1 cellular context compared by ENCODE assay signal in genomic region chr9:133558191-133559126, GRCh38.
A peak's percentile ranks its signal among the peaks of the same experiment; 100 is the strongest.
TF ChIP-seq lines count a peak whose summit lies in the region.

No MANE protein-coding gene starts in this region.

TF ChIP-seq in HepG2, 621 proteins besides CTCF, POLR2A, EP300 and RAD21 (continues in another document):
- TF ChIP-seq PATZ1 (CRISPR knock-in tag; IDR thresholded peaks at IDR 0.05): peak; percentile 39; the same call in 1 of the 2 replicates
- TF ChIP-seq NFE2L2 (IDR thresholded peaks at IDR 0.05; ENCODE audit: low read length): no peak
- TF ChIP-seq NFYC (CRISPR knock-in tag; IDR thresholded peaks at IDR 0.05): no peak
- TF ChIP-seq, protein P1, sequence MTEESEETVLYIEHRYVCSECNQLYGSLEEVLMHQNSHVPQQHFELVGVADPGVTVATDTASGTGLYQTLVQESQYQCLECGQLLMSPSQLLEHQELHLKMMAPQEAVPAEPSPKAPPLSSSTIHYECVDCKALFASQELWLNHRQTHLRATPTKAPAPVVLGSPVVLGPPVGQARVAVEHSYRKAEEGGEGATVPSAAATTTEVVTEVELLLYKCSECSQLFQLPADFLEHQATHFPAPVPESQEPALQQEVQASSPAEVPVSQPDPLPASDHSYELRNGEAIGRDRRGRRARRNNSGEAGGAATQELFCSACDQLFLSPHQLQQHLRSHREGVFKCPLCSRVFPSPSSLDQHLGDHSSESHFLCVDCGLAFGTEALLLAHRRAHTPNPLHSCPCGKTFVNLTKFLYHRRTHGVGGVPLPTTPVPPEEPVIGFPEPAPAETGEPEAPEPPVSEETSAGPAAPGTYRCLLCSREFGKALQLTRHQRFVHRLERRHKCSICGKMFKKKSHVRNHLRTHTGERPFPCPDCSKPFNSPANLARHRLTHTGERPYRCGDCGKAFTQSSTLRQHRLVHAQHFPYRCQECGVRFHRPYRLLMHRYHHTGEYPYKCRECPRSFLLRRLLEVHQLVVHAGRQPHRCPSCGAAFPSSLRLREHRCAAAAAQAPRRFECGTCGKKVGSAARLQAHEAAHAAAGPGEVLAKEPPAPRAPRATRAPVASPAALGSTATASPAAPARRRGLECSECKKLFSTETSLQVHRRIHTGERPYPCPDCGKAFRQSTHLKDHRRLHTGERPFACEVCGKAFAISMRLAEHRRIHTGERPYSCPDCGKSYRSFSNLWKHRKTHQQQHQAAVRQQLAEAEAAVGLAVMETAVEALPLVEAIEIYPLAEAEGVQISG (CRISPR knock-in tag; IDR thresholded peaks at IDR 0.05): no peak
- TF ChIP-seq ZFAT (CRISPR knock-in tag; conservative IDR thresholded peaks at IDR 0.05): no peak
- no peak for TF ChIP-seq ARNT (IDR thresholded peaks at IDR 0.05)
- TF ChIP-seq, protein P2, sequence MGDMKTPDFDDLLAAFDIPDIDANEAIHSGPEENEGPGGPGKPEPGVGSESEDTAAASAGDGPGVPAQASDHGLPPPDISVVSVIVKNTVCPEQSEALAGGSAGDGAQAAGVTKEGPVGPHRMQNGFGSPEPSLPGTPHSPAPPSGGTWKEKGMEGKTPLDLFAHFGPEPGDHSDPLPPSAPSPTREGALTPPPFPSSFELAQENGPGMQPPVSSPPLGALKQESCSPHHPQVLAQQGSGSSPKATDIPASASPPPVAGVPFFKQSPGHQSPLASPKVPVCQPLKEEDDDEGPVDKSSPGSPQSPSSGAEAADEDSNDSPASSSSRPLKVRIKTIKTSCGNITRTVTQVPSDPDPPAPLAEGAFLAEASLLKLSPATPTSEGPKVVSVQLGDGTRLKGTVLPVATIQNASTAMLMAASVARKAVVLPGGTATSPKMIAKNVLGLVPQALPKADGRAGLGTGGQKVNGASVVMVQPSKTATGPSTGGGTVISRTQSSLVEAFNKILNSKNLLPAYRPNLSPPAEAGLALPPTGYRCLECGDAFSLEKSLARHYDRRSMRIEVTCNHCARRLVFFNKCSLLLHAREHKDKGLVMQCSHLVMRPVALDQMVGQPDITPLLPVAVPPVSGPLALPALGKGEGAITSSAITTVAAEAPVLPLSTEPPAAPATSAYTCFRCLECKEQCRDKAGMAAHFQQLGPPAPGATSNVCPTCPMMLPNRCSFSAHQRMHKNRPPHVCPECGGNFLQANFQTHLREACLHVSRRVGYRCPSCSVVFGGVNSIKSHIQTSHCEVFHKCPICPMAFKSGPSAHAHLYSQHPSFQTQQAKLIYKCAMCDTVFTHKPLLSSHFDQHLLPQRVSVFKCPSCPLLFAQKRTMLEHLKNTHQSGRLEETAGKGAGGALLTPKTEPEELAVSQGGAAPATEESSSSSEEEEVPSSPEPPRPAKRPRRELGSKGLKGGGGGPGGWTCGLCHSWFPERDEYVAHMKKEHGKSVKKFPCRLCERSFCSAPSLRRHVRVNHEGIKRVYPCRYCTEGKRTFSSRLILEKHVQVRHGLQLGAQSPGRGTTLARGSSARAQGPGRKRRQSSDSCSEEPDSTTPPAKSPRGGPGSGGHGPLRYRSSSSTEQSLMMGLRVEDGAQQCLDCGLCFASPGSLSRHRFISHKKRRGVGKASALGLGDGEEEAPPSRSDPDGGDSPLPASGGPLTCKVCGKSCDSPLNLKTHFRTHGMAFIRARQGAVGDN (CRISPR knock-in tag; IDR thresholded peaks at IDR 0.05): 0 out of 2 replicates have a peak, but pooled peaks have one; percentile 34
- TF ChIP-seq ATF1 (CRISPR knock-in tag; IDR thresholded peaks at IDR 0.05): no peak
- TF ChIP-seq ZC3H13 (CRISPR knock-in tag; IDR thresholded peaks at IDR 0.05): no peak
- no peak for TF ChIP-seq ZNF44 (CRISPR knock-in tag; IDR thresholded peaks at IDR 0.05)
- TF ChIP-seq, protein P3, sequence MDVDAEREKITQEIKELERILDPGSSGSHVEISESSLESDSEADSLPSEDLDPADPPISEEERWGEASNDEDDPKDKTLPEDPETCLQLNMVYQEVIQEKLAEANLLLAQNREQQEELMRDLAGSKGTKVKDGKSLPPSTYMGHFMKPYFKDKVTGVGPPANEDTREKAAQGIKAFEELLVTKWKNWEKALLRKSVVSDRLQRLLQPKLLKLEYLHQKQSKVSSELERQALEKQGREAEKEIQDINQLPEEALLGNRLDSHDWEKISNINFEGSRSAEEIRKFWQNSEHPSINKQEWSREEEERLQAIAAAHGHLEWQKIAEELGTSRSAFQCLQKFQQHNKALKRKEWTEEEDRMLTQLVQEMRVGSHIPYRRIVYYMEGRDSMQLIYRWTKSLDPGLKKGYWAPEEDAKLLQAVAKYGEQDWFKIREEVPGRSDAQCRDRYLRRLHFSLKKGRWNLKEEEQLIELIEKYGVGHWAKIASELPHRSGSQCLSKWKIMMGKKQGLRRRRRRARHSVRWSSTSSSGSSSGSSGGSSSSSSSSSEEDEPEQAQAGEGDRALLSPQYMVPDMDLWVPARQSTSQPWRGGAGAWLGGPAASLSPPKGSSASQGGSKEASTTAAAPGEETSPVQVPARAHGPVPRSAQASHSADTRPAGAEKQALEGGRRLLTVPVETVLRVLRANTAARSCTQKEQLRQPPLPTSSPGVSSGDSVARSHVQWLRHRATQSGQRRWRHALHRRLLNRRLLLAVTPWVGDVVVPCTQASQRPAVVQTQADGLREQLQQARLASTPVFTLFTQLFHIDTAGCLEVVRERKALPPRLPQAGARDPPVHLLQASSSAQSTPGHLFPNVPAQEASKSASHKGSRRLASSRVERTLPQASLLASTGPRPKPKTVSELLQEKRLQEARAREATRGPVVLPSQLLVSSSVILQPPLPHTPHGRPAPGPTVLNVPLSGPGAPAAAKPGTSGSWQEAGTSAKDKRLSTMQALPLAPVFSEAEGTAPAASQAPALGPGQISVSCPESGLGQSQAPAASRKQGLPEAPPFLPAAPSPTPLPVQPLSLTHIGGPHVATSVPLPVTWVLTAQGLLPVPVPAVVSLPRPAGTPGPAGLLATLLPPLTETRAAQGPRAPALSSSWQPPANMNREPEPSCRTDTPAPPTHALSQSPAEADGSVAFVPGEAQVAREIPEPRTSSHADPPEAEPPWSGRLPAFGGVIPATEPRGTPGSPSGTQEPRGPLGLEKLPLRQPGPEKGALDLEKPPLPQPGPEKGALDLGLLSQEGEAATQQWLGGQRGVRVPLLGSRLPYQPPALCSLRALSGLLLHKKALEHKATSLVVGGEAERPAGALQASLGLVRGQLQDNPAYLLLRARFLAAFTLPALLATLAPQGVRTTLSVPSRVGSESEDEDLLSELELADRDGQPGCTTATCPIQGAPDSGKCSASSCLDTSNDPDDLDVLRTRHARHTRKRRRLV (CRISPR knock-in tag; IDR thresholded peaks at IDR 0.05): no peak
- no peak for TF ChIP-seq ZBTB43 (CRISPR knock-in tag; conservative IDR thresholded peaks at IDR 0.05)
- no peak for TF ChIP-seq ZNF512 (CRISPR knock-in tag; IDR thresholded peaks at IDR 0.05)
- TF ChIP-seq, protein P4, sequence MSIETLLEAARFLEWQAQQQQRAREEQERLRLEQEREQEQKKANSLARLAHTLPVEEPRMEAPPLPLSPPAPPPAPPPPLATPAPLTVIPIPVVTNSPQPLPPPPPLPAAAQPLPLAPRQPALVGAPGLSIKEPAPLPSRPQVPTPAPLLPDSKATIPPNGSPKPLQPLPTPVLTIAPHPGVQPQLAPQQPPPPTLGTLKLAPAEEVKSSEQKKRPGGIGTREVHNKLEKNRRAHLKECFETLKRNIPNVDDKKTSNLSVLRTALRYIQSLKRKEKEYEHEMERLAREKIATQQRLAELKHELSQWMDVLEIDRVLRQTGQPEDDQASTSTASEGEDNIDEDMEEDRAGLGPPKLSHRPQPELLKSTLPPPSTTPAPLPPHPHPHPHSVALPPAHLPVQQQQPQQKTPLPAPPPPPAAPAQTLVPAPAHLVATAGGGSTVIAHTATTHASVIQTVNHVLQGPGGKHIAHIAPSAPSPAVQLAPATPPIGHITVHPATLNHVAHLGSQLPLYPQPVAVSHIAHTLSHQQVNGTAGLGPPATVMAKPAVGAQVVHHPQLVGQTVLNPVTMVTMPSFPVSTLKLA (IDR thresholded peaks at IDR 0.05): no peak
- no peak for TF ChIP-seq ZSCAN21 (CRISPR knock-in tag; IDR thresholded peaks at IDR 0.05; ENCODE audit: borderline replicate concordance)
- TF ChIP-seq ZNF512B (CRISPR knock-in tag; IDR thresholded peaks at IDR 0.05; ENCODE audit: borderline replicate concordance): no peak
- no peak for TF ChIP-seq RFX3 (CRISPR knock-in tag; IDR thresholded peaks at IDR 0.05)
- TF ChIP-seq STAG1 (CRISPR knock-in tag; IDR thresholded peaks at IDR 0.05): no peak
- no peak for TF ChIP-seq HNRNPK (IDR thresholded peaks at IDR 0.05; ENCODE audit: low read depth, low read length, poor library complexity, severe bottlenecking)
- no peak for TF ChIP-seq HIVEP1 (CRISPR knock-in tag; IDR thresholded peaks at IDR 0.05)
- TF ChIP-seq ZSCAN20 (CRISPR knock-in tag; IDR thresholded peaks at IDR 0.05; ENCODE audit: borderline replicate concordance): no peak
- no peak for TF ChIP-seq SOX6 (IDR thresholded peaks at IDR 0.05)
- TF ChIP-seq SOX6 (CRISPR knock-in tag; IDR thresholded peaks at IDR 0.05): 0 out of 2 replicates have a peak, but pooled peaks have one; percentile 20
- TF ChIP-seq PBX2 (CRISPR knock-in tag; IDR thresholded peaks at IDR 0.05): no peak
- TF ChIP-seq ZNF660 (CRISPR knock-in tag; IDR thresholded peaks at IDR 0.05; ENCODE audit: borderline replicate concordance, low read depth): no peak
- TF ChIP-seq SALL1 (CRISPR knock-in tag; IDR thresholded peaks at IDR 0.05): peak; percentile 18; the same call in 1 of the 2 replicates
- no peak for TF ChIP-seq GATAD1 (CRISPR knock-in tag; IDR thresholded peaks at IDR 0.05)
- no peak for TF ChIP-seq SOX13 (IDR thresholded peaks at IDR 0.05)
- 0 out of 4 replicates have a peak, but pooled peaks of 1 of the 2 experiments have one; percentile 13 for TF ChIP-seq SOX13 (CRISPR knock-in tag; conservative IDR thresholded peaks at IDR 0.05 in 1 of 2, IDR thresholded peaks at IDR 0.05 in 1 of 2)
- TF ChIP-seq ZSCAN12 (CRISPR knock-in tag; IDR thresholded peaks at IDR 0.05): no peak
- no peak for TF ChIP-seq ZNF570 (CRISPR knock-in tag; IDR thresholded peaks at IDR 0.05; ENCODE audit: borderline replicate concordance)
- no peak for TF ChIP-seq NKX3-1 (CRISPR knock-in tag; IDR thresholded peaks at IDR 0.05)
- TF ChIP-seq ZNF549 (CRISPR knock-in tag; IDR thresholded peaks at IDR 0.05): no peak
- TF ChIP-seq RARG (CRISPR knock-in tag; IDR thresholded peaks at IDR 0.05; ENCODE audit: low read depth): no peak
- TF ChIP-seq ZFP36 (IDR thresholded peaks at IDR 0.05; ENCODE audit: borderline replicate concordance, low read depth, low read length, partially characterized antibody): no peak
- TF ChIP-seq FOSL2 (CRISPR knock-in tag; IDR thresholded peaks at IDR 0.05): peak; percentile 72
- TF ChIP-seq ZNF615 (CRISPR knock-in tag; IDR thresholded peaks at IDR 0.05; ENCODE audit: borderline replicate concordance): no peak
- no peak for TF ChIP-seq ZNF331 (CRISPR knock-in tag; IDR thresholded peaks at IDR 0.05)
